8 cellular contexts compared by ENCODE assay signal in the genomic region with DNA sequence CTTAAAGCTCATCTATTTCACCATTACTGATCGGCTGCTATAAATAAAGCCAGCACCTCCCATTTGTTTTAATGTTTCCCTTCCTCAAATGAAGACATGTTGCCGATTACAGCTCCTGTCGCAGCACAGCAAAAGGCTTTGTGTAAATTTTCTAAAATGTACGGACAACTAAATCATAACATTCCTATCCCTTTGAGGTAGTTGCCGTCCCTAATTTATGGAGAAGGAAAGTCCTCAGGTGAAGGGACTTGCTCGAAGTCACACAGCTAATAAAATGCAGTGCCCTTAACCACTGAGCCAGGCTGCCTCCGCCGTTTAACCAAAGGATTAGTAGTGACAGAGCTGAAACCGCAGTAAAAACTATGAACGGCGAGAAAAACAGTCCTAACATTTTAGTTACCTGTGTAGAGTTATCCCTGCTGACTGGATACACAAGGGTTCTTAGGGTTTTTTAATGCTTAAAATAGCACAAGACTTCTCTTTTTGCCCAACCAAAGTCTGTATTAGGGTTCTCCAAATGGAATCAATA. TPM values are rescaled to one million over a fixed set of nuclear protein-coding genes. Genes with fewer than 3 reads are reported as not detected.
DNase-seq lines count a peak whose midpoint lies in the region; ATAC-seq and TF ChIP-seq lines count a peak whose summit lies in the region.

No MANE protein-coding gene starts in this region.

- H3K4me1 ChIP-seq in foreskin keratinocyte: no peaks in the 10 kb centered on the region

- DNase-seq in activated T-cell treated with anti-CD3 and anti-CD28 coated beads, Interleukin-2, amount 50 U/mL, for 1 hour: peak; percentile 34
- DNase-seq in activated T-cell treated with anti-CD3 and anti-CD28 coated beads for 4 hours: no peak
- peak; percentile 22 to 47 for DNase-seq in foreskin keratinocyte
- no peak for DNase-seq in DMS79 (lab: John Stamatoyannopoulos, UW)
- no peak for DNase-seq in H4 (ENCODE audit: low spot score)

- H3K27ac ChIP-seq in foreskin keratinocyte (peak overlapping the region; percentile 56), skin epidermis (peak overlapping the region in 20 of 21 experiments; percentile 79 to 97 (median 94))

- ATAC-seq in foreskin keratinocyte (peak; percentile 6), GM21825 (IDR thresholded peaks at IDR 0.05; ENCODE audit: unreplicated experiment) (no peak)

- no peaks in the 10 kb centered on the region for H3K27me3 ChIP-seq in foreskin keratinocyte

- TF ChIP-seq CTCF in WI38 (IDR thresholded peaks at IDR 0.05; ENCODE audit: low read depth, low read length) (no peak), foreskin keratinocyte (conservative IDR thresholded peaks at IDR 0.05) (no peak)

- H3K4me3 ChIP-seq in WI38 (ENCODE audit: low read depth, low read length) (peak overlapping the region; percentile 84), skin epidermis (peak overlapping the region; percentile 88 to 100 (median 96))

RNA-seq across cellular contexts. Expression of a gene that starts 0.9 kb away (rescaled TPM):
- total RNA-seq in foreskin keratinocyte: 55.8 and 56.8 TPM in 2 replicates
- polyA plus RNA-seq in foreskin keratinocyte: 51.2 and 55.1 TPM in 2 replicates
- 29.6 and 33.1 TPM in 2 replicates for total RNA-seq in H4 (2014; rRNA removed; shearing (Covaris generic))

RNA-seq across cellular contexts. Expression of a gene that starts 27.0 kb away (rescaled TPM):
- 239 and 240 TPM in 2 replicates for total RNA-seq in foreskin keratinocyte
- 248 and 264 TPM in 2 replicates for polyA plus RNA-seq in foreskin keratinocyte
- total RNA-seq in H4 (2014; rRNA removed; shearing (Covaris generic)): 454 and 493 TPM in 2 replicates

RNA-seq across cellular contexts. Expression of a gene that starts 45.2 kb away (rescaled TPM):
- total RNA-seq in foreskin keratinocyte: 23.6 and 59.1 TPM in 2 replicates
- 72.2 and 142 TPM in 2 replicates for polyA plus RNA-seq in foreskin keratinocyte
- total RNA-seq in H4 (2014; rRNA removed; shearing (Covaris generic)): not detected in 2 replicates

Comparison
In these comparisons a context has a peak if more than half of its experiments do, and no peak if none do; other contexts are left out.
1. DNase-seq: peak in activated T-cell treated with anti-CD3 and anti-CD28 coated beads, Interleukin-2, amount 50 U/mL, for 1 hour (single experiment) and foreskin keratinocyte (2 of 2); none in activated T-cell treated with anti-CD3 and anti-CD28 coated beads for 4 hours (single experiment), DMS79 (single experiment) and H4 (single experiment).
2. RNA of a gene that starts 45.2 kb away (total RNA-seq): 23.6 to 59.1 TPM in foreskin keratinocyte; not detected in H4; every median in the first group is over 10 times any median in the second.